In the genomic region with DNA sequence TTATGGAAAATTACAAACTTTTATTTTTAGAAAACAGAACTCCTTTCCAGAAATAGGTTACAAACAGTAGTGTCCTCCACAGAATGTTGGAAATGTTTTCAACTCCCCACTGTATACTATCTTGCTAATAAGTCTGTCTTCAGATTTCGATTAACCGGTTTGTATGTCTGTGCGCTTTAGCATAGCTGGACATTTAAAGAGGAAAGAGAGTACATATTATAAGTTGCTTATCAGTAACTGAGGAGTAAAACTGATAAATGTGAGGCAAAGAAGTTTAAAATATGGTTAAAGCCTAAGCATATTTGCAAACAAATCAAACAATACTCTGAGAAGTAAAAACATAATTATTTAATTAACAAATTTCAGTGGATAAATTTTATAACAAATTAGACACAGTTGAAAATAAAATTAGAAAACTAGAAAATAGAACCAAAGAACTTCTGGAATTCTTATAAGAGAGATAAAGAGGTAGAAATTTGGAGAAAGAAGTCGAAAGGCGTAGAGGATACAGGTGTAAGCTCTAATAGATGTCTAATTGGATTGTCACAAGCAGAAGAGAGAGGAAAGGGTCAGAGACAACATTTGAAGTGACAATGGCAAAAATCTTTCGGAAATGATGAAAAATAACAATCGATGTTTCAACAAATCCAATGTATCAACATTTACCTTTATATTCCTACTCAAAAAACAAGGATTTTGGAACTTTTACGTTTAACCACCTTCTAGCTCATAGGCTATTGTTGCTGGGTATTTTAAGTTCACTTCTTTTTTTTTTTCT, we compare ENCODE assay signal across 29 cellular contexts. TPM values are rescaled to one million over a fixed set of nuclear protein-coding genes. Genes with fewer than 3 reads are reported as not detected.
"Had no signal": no experiment of that assay in that cellular context is flagged by ENCODE, and none has a peak within 500 bp of the region (broad histone marks: within the 10 kb centered on the region; RNA-seq: fewer than 3 reads in every experiment).

No MANE protein-coding gene starts in this region.

- H3K27me3 ChIP-seq: brain microvascular endothelial cell, esophagus muscularis mucosa, pancreas, right atrium auricular region, uterus had no signal

- ATAC-seq: pancreas; psoas muscle; stimulated activated memory B cell treated with anti-CD40 and anti-IgM and Interleukin-4, amounts not matched to agents 10 μg/mL and 1 μg/mL and 100 μg/mL, for 72 hours; stimulated activated naive CD8-positive, alpha-beta T cell treated with anti-CD3 and anti-CD28 coated beads, Interleukin-15, amount 100 ng/mL, for 72 hours had no signal

- H3K36me3 ChIP-seq: brain microvascular endothelial cell, esophagus muscularis mucosa, left ventricle myocardium inferior, pancreas, right atrium auricular region, uterus had no signal

- H3K27ac ChIP-seq: brain microvascular endothelial cell, esophagus muscularis mucosa, left ventricle myocardium inferior, pancreas, psoas muscle, right atrium auricular region, uterus, VCaP had no signal

- H3K27ac Mint-ChIP-seq: activated naive CD4-positive, alpha-beta T cell treated with anti-CD3 and anti-CD28 coated beads, Interleukin-2, amount 10 ng/mL, durations not matched to agents 7 days and 5 days; activated naive CD8-positive, alpha-beta T cell treated with anti-CD3 and anti-CD28 coated beads, Interleukin-2, amount 10 ng/mL, durations not matched to agents 7 days and 5 days; activated T-cell treated with anti-CD3 and anti-CD28 coated beads, Interleukin-2, amount 50 U/mL, for 24 hours; stimulated activated memory B cell treated with anti-CD40 and anti-IgM and Interleukin-4, amounts not matched to agents 10 μg/mL and 1 μg/mL and 100 μg/mL, for 72 hours; stimulated activated naive CD8-positive, alpha-beta T cell treated with anti-CD3 and anti-CD28 coated beads, Interleukin-15, amount 100 ng/mL, for 72 hours; type B pancreatic cell had no signal

- H3K4me1 Mint-ChIP-seq: activated naive CD4-positive, alpha-beta T cell treated with anti-CD3 and anti-CD28 coated beads, Interleukin-2, amount 10 ng/mL, durations not matched to agents 7 days and 5 days; activated naive CD8-positive, alpha-beta T cell treated with anti-CD3 and anti-CD28 coated beads, Interleukin-2, amount 10 ng/mL, durations not matched to agents 7 days and 5 days; stimulated activated memory B cell treated with anti-CD40 and anti-IgM and Interleukin-4, amounts not matched to agents 10 μg/mL and 1 μg/mL and 100 μg/mL, for 72 hours had no signal

- H3K4me1 ChIP-seq: psoas muscle, right atrium auricular region, uterus had no signal

- H3K4me3 Mint-ChIP-seq: activated naive CD4-positive, alpha-beta T cell treated with anti-CD3 and anti-CD28 coated beads, Interleukin-2, amount 10 ng/mL, durations not matched to agents 7 days and 5 days; activated naive CD8-positive, alpha-beta T cell treated with anti-CD3 and anti-CD28 coated beads, Interleukin-2, amount 10 ng/mL, durations not matched to agents 7 days and 5 days; activated T-cell treated with anti-CD3 and anti-CD28 coated beads, Interleukin-2, amount 50 U/mL, for 24 hours; stimulated activated memory B cell treated with anti-CD40 and anti-IgM and Interleukin-4, amounts not matched to agents 10 μg/mL and 1 μg/mL and 100 μg/mL, for 72 hours; stimulated activated naive CD8-positive, alpha-beta T cell treated with anti-CD3 and anti-CD28 coated beads, Interleukin-15, amount 100 ng/mL, for 72 hours; type B pancreatic cell had no signal

- H3K4me3 ChIP-seq: esophagus muscularis mucosa, left ventricle myocardium inferior, lung, pancreas, psoas muscle, right atrium auricular region, smooth muscle cell, uterus had no signal

- H3K9me3 Mint-ChIP-seq: activated naive CD4-positive, alpha-beta T cell treated with anti-CD3 and anti-CD28 coated beads, Interleukin-2, amount 10 ng/mL, durations not matched to agents 7 days and 5 days; stimulated activated naive CD8-positive, alpha-beta T cell treated with anti-CD3 and anti-CD28 coated beads, Interleukin-15, amount 100 ng/mL, for 72 hours; type B pancreatic cell had no signal

- DNase-seq: activated CD4-positive, alpha-beta T cell treated with anti-CD3 and anti-CD28 coated beads for 4 hours; activated CD4-positive, alpha-beta T cell treated with anti-CD3 and anti-CD28 coated beads, Interleukin-2, amount 50 U/mL, for 48 hours; activated CD8-positive, alpha-beta memory T cell treated with anti-CD3 and anti-CD28 coated beads for 24 hours; activated gamma-delta T cell; activated naive CD4-positive, alpha-beta T cell treated with anti-CD3 and anti-CD28 coated beads, Interleukin-2, amount 10 ng/mL, durations not matched to agents 7 days and 5 days; activated naive CD8-positive, alpha-beta T cell treated with anti-CD3 and anti-CD28 coated beads, Interleukin-2, amount 10 ng/mL, durations not matched to agents 7 days and 5 days; activated T-cell treated with anti-CD3 and anti-CD28 coated beads, Interleukin-2, amount 50 U/mL, for 24 hours; brain microvascular endothelial cell; caudate nucleus; cortex of kidney; foreskin melanocyte; left ventricle myocardium inferior; nucleus accumbens; pancreas; psoas muscle; stimulated activated CD4-positive, alpha-beta T cell treated with anti-CD3 and anti-CD28 coated beads, Interleukin-1b, Interleukin-23, amount 100 ng/mL, for 48 hours; stimulated activated CD4-positive, alpha-beta T cell treated with anti-CD3 and anti-CD28 coated beads, Interleukin-4, amount 100 ng/mL, for 4 hours; stimulated activated CD8-positive, alpha-beta memory T cell treated with anti-CD3 and anti-CD28 coated beads, Interleukin-4, amount 100 ng/mL, for 48 hours; stimulated activated naive CD8-positive, alpha-beta T cell treated with anti-CD3 and anti-CD28 coated beads, Interleukin-15, amount 100 ng/mL, for 72 hours; substantia nigra; uterus had no signal

- H3K4me2 ChIP-seq: smooth muscle cell had no signal

- H3K9me3 ChIP-seq: pancreas, psoas muscle, right atrium auricular region, uterus had no signal

- H3K27me3 Mint-ChIP-seq: activated naive CD4-positive, alpha-beta T cell treated with anti-CD3 and anti-CD28 coated beads, Interleukin-2, amount 10 ng/mL, durations not matched to agents 7 days and 5 days; activated T-cell treated with anti-CD3 and anti-CD28 coated beads, Interleukin-2, amount 50 U/mL, for 24 hours; stimulated activated memory B cell treated with anti-CD40 and anti-IgM and Interleukin-4, amounts not matched to agents 10 μg/mL and 1 μg/mL and 100 μg/mL, for 72 hours; stimulated activated naive CD8-positive, alpha-beta T cell treated with anti-CD3 and anti-CD28 coated beads, Interleukin-15, amount 100 ng/mL, for 72 hours had no signal

- H3K36me3 Mint-ChIP-seq: activated naive CD4-positive, alpha-beta T cell treated with anti-CD3 and anti-CD28 coated beads, Interleukin-2, amount 10 ng/mL, durations not matched to agents 7 days and 5 days; activated naive CD8-positive, alpha-beta T cell treated with anti-CD3 and anti-CD28 coated beads, Interleukin-2, amount 10 ng/mL, durations not matched to agents 7 days and 5 days; stimulated activated memory B cell treated with anti-CD40 and anti-IgM and Interleukin-4, amounts not matched to agents 10 μg/mL and 1 μg/mL and 100 μg/mL, for 72 hours; type B pancreatic cell had no signal

RNA-seq across cellular contexts. Expression of a gene that starts 3.6 kb away (rescaled TPM):
- polyA plus RNA-seq: neural cell had no signal
